Comparison of ENCODE assay signal across 3 cellular contexts in the genomic region with DNA sequence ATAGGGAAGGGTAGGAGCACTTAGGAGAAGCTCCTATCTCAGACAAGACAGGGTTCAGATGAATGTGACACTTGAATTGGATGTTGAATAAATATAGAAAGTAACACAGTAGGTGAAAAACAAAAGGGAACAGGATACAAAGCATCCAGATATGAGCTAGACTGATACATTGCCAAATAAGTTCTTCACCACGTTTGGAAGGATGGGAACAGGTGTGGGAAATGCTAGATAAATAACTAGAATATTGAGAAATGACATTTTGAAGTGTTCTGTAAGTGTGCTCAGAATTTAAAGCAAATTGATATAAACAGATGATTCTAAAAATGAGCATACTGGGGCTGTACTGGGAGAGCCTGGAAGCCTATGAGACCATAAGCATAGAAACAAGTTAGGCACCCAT.
"Had no signal": no experiment of that assay in that cellular context is flagged by ENCODE, and none has a peak within 500 bp of the region (broad histone marks: within the 10 kb centered on the region; RNA-seq: fewer than 3 reads in every experiment).

No MANE protein-coding gene starts in this region.

- H3K4me3 ChIP-seq: GM12878 had no signal

- ATAC-seq: GM12878 had no signal

- DNase-seq: GDM1, GF-D8 had no signal
